In the genomic region with DNA sequence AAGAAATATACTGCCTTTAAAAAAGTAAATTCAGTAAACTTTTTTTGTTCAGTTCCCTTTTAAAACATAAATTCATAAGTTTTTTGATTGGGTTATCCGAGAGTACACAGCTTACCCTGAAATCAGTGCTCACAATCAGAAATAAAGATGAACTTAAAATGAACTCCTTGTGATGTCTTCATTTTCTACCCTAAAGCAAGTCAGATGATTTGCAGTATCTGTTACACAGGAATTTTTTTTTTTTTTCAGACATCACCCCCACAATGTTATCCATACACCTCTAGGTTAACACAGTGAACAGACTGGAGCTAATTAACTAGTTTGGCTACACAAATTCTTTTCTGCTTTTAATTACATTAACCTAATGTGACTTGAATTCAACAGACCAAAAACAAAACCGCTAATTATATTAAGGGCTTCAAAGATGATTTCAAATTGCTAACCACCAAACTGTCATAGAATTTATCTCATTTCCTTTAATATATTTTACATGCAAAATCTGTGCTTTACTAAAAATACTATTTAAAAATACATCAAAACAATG, we compare ENCODE assay signal across 26 cellular contexts.
DNase-seq lines count a peak whose midpoint lies in the region; ATAC-seq, FAIRE-seq and TF ChIP-seq lines count a peak whose summit lies in the region.
"Had no signal": no experiment of that assay in that cellular context is flagged by ENCODE, and none has a peak within 500 bp of the region (broad histone marks: within the 10 kb centered on the region; RNA-seq: fewer than 3 reads in every experiment).

No MANE protein-coding gene starts in this region.

- BruUV-seq in HepG2 (replicated peaks; lab: Mats Ljungman, UMichigan): no TSS peak

- no peak for FAIRE-seq in HepG2 (lab: Jason Lieb, UNC)
- FAIRE-seq: GM12892, keratinocyte had no signal

- H3K4me2 ChIP-seq in HepG2 (ENCODE audit: low read depth, low read length): no peak overlapping the region
- H3K4me2 ChIP-seq: KMS-11 had no signal

- TF ChIP-seq EP300 in HepG2 (IDR thresholded peaks at IDR 0.05; ENCODE audit: low read depth in 2 of 2, low read length in 2 of 2) (no peak), HepG2 (CRISPR knock-in tag; IDR thresholded peaks at IDR 0.05; ENCODE audit: borderline replicate concordance) (no peak)

- H3K36me3 Mint-ChIP-seq in endodermal cell (ENCODE audit: low read depth) (peaks cover 2% of the 10 kb centered on the region), nephron progenitor cell (ENCODE audit: low read depth) (peaks cover 7% of the 10 kb centered on the region)
- H3K36me3 Mint-ChIP-seq: activated naive CD4-positive, alpha-beta T cell treated with anti-CD3 and anti-CD28 coated beads, Interleukin-2, amount 50 U/mL, for 72 hours had no signal

- TF ChIP-seq RAD21 in HepG2 (CRISPR knock-in tag; IDR thresholded peaks at IDR 0.05): no peak

- H3K9me3 ChIP-seq in endodermal cell (ENCODE audit: control insufficient read depth, low read length): no peaks in the 10 kb centered on the region
- H3K9me3 ChIP-seq in HepG2 (ENCODE audit: low read length): no peaks in the 10 kb centered on the region
- H3K9me3 ChIP-seq: Peyer's patch, sigmoid colon, upper lobe of left lung had no signal

- H3K4me3 Mint-ChIP-seq in endodermal cell: no peak overlapping the region
- no peak overlapping the region for H3K4me3 Mint-ChIP-seq in nephron progenitor cell

- H3K9me3 Mint-ChIP-seq in endodermal cell: no peaks in the 10 kb centered on the region
- H3K9me3 Mint-ChIP-seq in nephron progenitor cell: no peaks in the 10 kb centered on the region

- H3K27ac ChIP-seq in endodermal cell (ENCODE audit: low read depth, low read length): peak overlapping the region; percentile 79
- no peak overlapping the region for H3K27ac ChIP-seq in HepG2 (ENCODE audit: extremely low read length, insufficient read depth, low read length)
- H3K27ac ChIP-seq in substantia nigra (ENCODE audit: low read depth, low read length, poor library complexity, severe bottlenecking): no peak overlapping the region
- H3K27ac ChIP-seq: BLaER1 treated with 17β-estradiol and CSF1 and Interleukin-3, amounts not matched to agents 10 nM and 100 nM; epithelial cell of prostate; KMS-11; Peyer's patch; sigmoid colon; upper lobe of left lung had no signal

- H3K27ac Mint-ChIP-seq in endodermal cell: peak overlapping the region; percentile 56
- H3K27ac Mint-ChIP-seq in nephron progenitor cell: peak overlapping the region; percentile 41
- H3K27ac Mint-ChIP-seq: activated naive CD4-positive, alpha-beta T cell treated with anti-CD3 and anti-CD28 coated beads, Interleukin-2, amount 50 U/mL, for 72 hours had no signal

- no peak overlapping the region for H3K4me3 ChIP-seq in endodermal cell (ENCODE audit: low read length)
- H3K4me3 ChIP-seq in HepG2 (replicated peaks in 1 of 3; ENCODE audit: insufficient read depth in 1 of 3, low read depth in 2 of 3, low read length in 3 of 3): no peak overlapping the region
- H3K4me3 ChIP-seq: BLaER1 treated with 17β-estradiol and CSF1 and Interleukin-3, amounts not matched to agents 10 nM and 100 nM; Peyer's patch; sigmoid colon; upper lobe of left lung had no signal

- POLR2A ChIA-PET in HepG2 (lab: Yijun Ruan, JAX): no interaction called here

- in situ Hi-C loops in HepG2 (cut with HindIII; ENCODE audit: extremely low pct_ligation_motif_present, low pct_unique_long_range_greater_than_20kb): no loop called here

- no peak for TF ChIP-seq POLR2A in HepG2 (IDR thresholded peaks at IDR 0.05; ENCODE audit: insufficient read depth in 1 of 2, low read depth in 2 of 2, low read length in 2 of 2)

- peaks cover 2% of the 10 kb centered on the region for H3K79me2 ChIP-seq in HepG2 (ENCODE audit: insufficient read depth, low read length)

- H3K36me3 ChIP-seq in endodermal cell (ENCODE audit: control insufficient read depth, insufficient read depth, low read length) (no peaks in the 10 kb centered on the region), HepG2 (replicated peaks in 1 of 2; ENCODE audit: control insufficient read depth in 1 of 2, insufficient read depth in 2 of 2, low read length in 2 of 2) (no peaks in the 10 kb centered on the region)
- H3K36me3 ChIP-seq: Peyer's patch, sigmoid colon, upper lobe of left lung, WERI-Rb-1 had no signal

- H3K27me3 Mint-ChIP-seq in endodermal cell (ENCODE audit: insufficient read depth): no peaks in the 10 kb centered on the region
- no peaks in the 10 kb centered on the region for H3K27me3 Mint-ChIP-seq in nephron progenitor cell (ENCODE audit: low read depth, poor library complexity)

- TF ChIP-seq CTCF in endodermal cell (conservative IDR thresholded peaks at IDR 0.05) (no peak), nephron progenitor cell (IDR thresholded peaks at IDR 0.05) (no peak), HepG2 (CRISPR knock-in tag; IDR thresholded peaks at IDR 0.05) (no peak)

- CTCF ChIA-PET in HepG2 (lab: Yijun Ruan, JAX; ENCODE audit: low intra/inter-chr PET ratio, low total read pairs): no interaction called here

- no peaks in the 10 kb centered on the region for H4K20me1 ChIP-seq in HepG2 (ENCODE audit: insufficient read depth, low read length)
- H4K20me1 ChIP-seq: BLaER1 treated with 17β-estradiol and CSF1 and Interleukin-3, amounts not matched to agents 10 nM and 100 nM had no signal

- DNase-seq in COR-L47 (lab: John Stamatoyannopoulos, UW): peak; percentile 1
- peak; percentile 69 for DNase-seq in NCI-H82 (lab: John Stamatoyannopoulos, UW)
- no peak for DNase-seq in endodermal cell
- DNase-seq in nephron progenitor cell: no peak
- no peak for DNase-seq in HepG2 (ENCODE audit: low spot score)
- DNase-seq in substantia nigra (lab: John Stamatoyannopoulos, UW): no peak
- no peak for DNase-seq in effector CD8-positive, alpha-beta T cell (lab: John Stamatoyannopoulos, UW)
- DNase-seq: activated CD4-positive, alpha-beta T cell treated with anti-CD3 and anti-CD28 coated beads for 48 hours; activated T-cell treated with anti-CD3 and anti-CD28 coated beads for 4 hours; DMS53; head of caudate nucleus; NCI-H1417; nucleus accumbens; Peyer's patch; SIG-M5; sigmoid colon; stimulated activated CD4-positive, alpha-beta T cell treated with anti-CD3 and anti-CD28 coated beads, Interleukin-4, amount 100 ng/mL, for 24 hours; upper lobe of left lung; WERI-Rb-1 had no signal

- H3K9ac ChIP-seq in endodermal cell (ENCODE audit: extremely low read depth, low read length, poor library complexity, severe bottlenecking) (no peak overlapping the region), HepG2 (ENCODE audit: insufficient read depth, low read depth, low read length) (no peak overlapping the region)
- H3K9ac ChIP-seq: BLaER1 treated with 17β-estradiol and CSF1 and Interleukin-3, amounts not matched to agents 10 nM and 100 nM; KMS-11 had no signal

- intact Hi-C loops in HepG2 (cut with micrococcal nuclease; ENCODE audit: unreplicated experiment): no loop called here

- H3K4me1 Mint-ChIP-seq in endodermal cell: peaks cover 35% of the 10 kb centered on the region
- peaks cover 47% of the 10 kb centered on the region for H3K4me1 Mint-ChIP-seq in nephron progenitor cell

- ATAC-seq in HepG2 (no peak), GM18858 (IDR thresholded peaks at IDR 0.05; ENCODE audit: unreplicated experiment) (no peak)
- ATAC-seq: activated naive CD4-positive, alpha-beta T cell treated with anti-CD3 and anti-CD28 coated beads, Interleukin-2, amount 50 U/mL, for 72 hours had no signal

- WGBS in endodermal cell (ENCODE audit: insufficient coverage in 1 of 2, insufficient read length in 1 of 2), 2 experiments: 94 to 100% methylated on average over 1 to 2 of the region's 2 CpGs
- WGBS in HepG2 (ENCODE audit: low lambda C conversion rate): 97% methylated on average over 2 of the region's 2 CpGs

- H3K27me3 ChIP-seq in endodermal cell (ENCODE audit: control insufficient read depth, insufficient read depth, low read length, poor library complexity, severe bottlenecking) (no peaks in the 10 kb centered on the region), HepG2 (ENCODE audit: control insufficient read depth in 1 of 2, insufficient read depth in 2 of 2, low read length in 2 of 2) (no peaks in the 10 kb centered on the region)
- H3K27me3 ChIP-seq: BLaER1 treated with 17β-estradiol and CSF1 and Interleukin-3, amounts not matched to agents 10 nM and 100 nM; Peyer's patch; sigmoid colon; upper lobe of left lung had no signal

- H2AFZ ChIP-seq in HepG2 (ENCODE audit: low read length): no peak overlapping the region

- H3K4me1 ChIP-seq in endodermal cell (ENCODE audit: control insufficient read depth, insufficient read depth, low read length) (peaks cover 3% of the 10 kb centered on the region), HepG2 (ENCODE audit: insufficient read depth, low read length) (peaks cover 16% of the 10 kb centered on the region)
- H3K4me1 ChIP-seq: Peyer's patch had no signal

TF ChIP-seq in HepG2, 621 proteins besides CTCF, POLR2A, EP300 and RAD21 (continues in another document):
- TF ChIP-seq SATB2 (CRISPR knock-in tag; IDR thresholded peaks at IDR 0.05) (no peak), ZNF772 (CRISPR knock-in tag; IDR thresholded peaks at IDR 0.05) (no peak), ZZZ3 (CRISPR knock-in tag; IDR thresholded peaks at IDR 0.05; ENCODE audit: borderline replicate concordance) (no peak), ZNF317 (CRISPR knock-in tag; IDR thresholded peaks at IDR 0.05) (no peak), FUBP1 (CRISPR knock-in tag; IDR thresholded peaks at IDR 0.05; ENCODE audit: borderline replicate concordance) (no peak), HOXD1 (CRISPR knock-in tag; IDR thresholded peaks at IDR 0.05) (no peak), KLF13 (CRISPR knock-in tag; IDR thresholded peaks at IDR 0.05) (no peak), RARG (CRISPR knock-in tag; IDR thresholded peaks at IDR 0.05; ENCODE audit: low read depth) (no peak), ZFAT (CRISPR knock-in tag; conservative IDR thresholded peaks at IDR 0.05) (no peak)

Comparison
In these comparisons a context has a peak if more than half of its experiments do, and no peak if none do; other contexts are left out.
1. DNase-seq: peak in COR-L47 (single experiment) and NCI-H82 (single experiment); none in endodermal cell (single experiment), nephron progenitor cell (single experiment), HepG2 (single experiment), substantia nigra (0 of 49) and effector CD8-positive, alpha-beta T cell (single experiment).